Comparison of ENCODE assay signal across 19 cellular contexts in the genomic region with DNA sequence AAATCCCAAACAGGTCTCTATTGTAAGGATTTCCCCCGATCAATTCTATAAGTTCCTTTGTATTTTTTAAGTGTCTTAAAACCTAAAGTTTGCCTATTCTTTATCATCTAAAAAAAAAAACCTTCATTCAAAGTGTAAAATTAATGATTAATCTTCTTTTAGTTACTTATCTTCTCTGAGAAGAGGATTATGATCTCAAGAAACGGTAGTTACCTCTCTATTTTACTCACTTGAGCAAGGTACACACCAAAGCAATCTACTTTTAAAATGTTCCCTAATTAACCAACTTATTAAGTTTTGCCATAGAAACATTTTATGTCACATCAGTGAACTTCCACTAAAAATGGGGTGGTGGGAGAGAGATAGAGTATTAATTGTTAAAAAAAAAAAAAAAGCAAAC. TPM values are rescaled to one million over a fixed set of nuclear protein-coding genes. Genes with fewer than 3 reads are reported as not detected.
DNase-seq lines count a peak whose midpoint lies in the region; ATAC-seq, FAIRE-seq and TF ChIP-seq lines count a peak whose summit lies in the region.
"Had no signal": no experiment of that assay in that cellular context is flagged by ENCODE, and none has a peak within 500 bp of the region (broad histone marks: within the 10 kb centered on the region; RNA-seq: fewer than 3 reads in every experiment).

No MANE protein-coding gene starts in this region.

- H3K4me1 ChIP-seq in GM23338 (ENCODE audit: insufficient read depth), result no peaks in the 10 kb centered on the region
- H3K4me1 ChIP-seq: Caco-2, HAP-1 had no signal

- no peaks in the 10 kb centered on the region for H3K27me3 Mint-ChIP-seq in nephron (ENCODE audit: low read depth)
- peaks cover 4% of the 10 kb centered on the region for H3K27me3 Mint-ChIP-seq in GM23338 (ENCODE audit: insufficient read depth, low read depth, poor library complexity)
- H3K27me3 Mint-ChIP-seq: CD4-positive, alpha-beta T cell had no signal

- no peak overlapping the region for H3K4me2 ChIP-seq in GM23338

- H3K36me3 ChIP-seq in GM23338 (ENCODE audit: insufficient read depth), result no peaks in the 10 kb centered on the region
- H3K36me3 ChIP-seq: HAP-1 had no signal

- no peaks in the 10 kb centered on the region for H3K9me2 ChIP-seq in GM23338 (ENCODE audit: insufficient read depth)

- DNase-seq in D721Med (ENCODE audit: insufficient read length, low spot score) (no peak), GM23338 (ENCODE audit: low spot score) (no peak), DMS79 (lab: John Stamatoyannopoulos, UW) (no peak), amygdala (lab: John Stamatoyannopoulos, UW) (no peak)
- DNase-seq: AML-193; Caco-2; CD4-positive, alpha-beta T cell; DMS153; DMS79 treated with DMSO at 0.1 percent for 48 hours; GF-D8; IMR-90 had no signal

- ATAC-seq in GM19463 (IDR thresholded peaks at IDR 0.05; ENCODE audit: unreplicated experiment), result peak; percentile 47
- ATAC-seq in GM23338, result no peak
- ATAC-seq: K562 had no signal

- H3K27ac ChIP-seq in VCaP (peak overlapping the region; percentile 8; the same call in 1 of the 2 replicates), GM23338 (ENCODE audit: low read depth) (no peak overlapping the region)
- H3K27ac ChIP-seq: C4-2B, HL-60 had no signal

- no peaks in the 10 kb centered on the region for H3K79me2 ChIP-seq in GM23338 (replicated peaks; ENCODE audit: insufficient read depth)

- TF ChIP-seq CTCF in D721Med (IDR thresholded peaks at IDR 0.05; ENCODE audit: insufficient read depth, missing control alignments) (no peak), VCaP (conservative IDR thresholded peaks at IDR 0.05) (no peak), nephron (IDR thresholded peaks at IDR 0.05; ENCODE audit: unreplicated experiment in 3 of 3) (no peak), GM23338 (conservative IDR thresholded peaks at IDR 0.05; ENCODE audit: low read depth in 2 of 2) (no peak)

- H3K27me3 ChIP-seq in GM23338 (ENCODE audit: insufficient read depth), result no peaks in the 10 kb centered on the region

- FAIRE-seq in D721Med (lab: Jason Lieb, UNC), result peak; percentile 77
- FAIRE-seq: H1, K562 had no signal

- no peaks in the 10 kb centered on the region for H3F3A ChIP-seq in GM23338 (replicated peaks; ENCODE audit: low read depth)

- H2AFZ ChIP-seq in GM23338, result no peak overlapping the region

- H3K27ac Mint-ChIP-seq in nephron (peak overlapping the region in 2 of 3 experiments; percentile 1 to 38), GM23338 (no peak overlapping the region)
- H3K27ac Mint-ChIP-seq: CD4-positive, alpha-beta T cell had no signal

- H3K4me1 Mint-ChIP-seq in nephron (no peaks in the 10 kb centered on the region), GM23338 (peaks cover 8% of the 10 kb centered on the region; the same call in 2 of the 3 replicates)

- H3K4me3 ChIP-seq in GM23338, result no peak overlapping the region
- H3K4me3 ChIP-seq: HAP-1, K562 had no signal

- no peak overlapping the region for H3K4me3 Mint-ChIP-seq in nephron
- no peak overlapping the region for H3K4me3 Mint-ChIP-seq in GM23338
- H3K4me3 Mint-ChIP-seq: CD4-positive, alpha-beta T cell had no signal

- H3K9me3 Mint-ChIP-seq in nephron (no peaks in the 10 kb centered on the region), GM23338 (no peaks in the 10 kb centered on the region)
- H3K9me3 Mint-ChIP-seq: CD4-positive, alpha-beta T cell had no signal

- no peaks in the 10 kb centered on the region for H3K36me3 Mint-ChIP-seq in nephron (ENCODE audit: low read depth)
- no peaks in the 10 kb centered on the region for H3K36me3 Mint-ChIP-seq in GM23338 (ENCODE audit: low read depth)

- H4K20me1 ChIP-seq in GM23338 (replicated peaks; ENCODE audit: insufficient read depth), result no peaks in the 10 kb centered on the region

TF ChIP-seq in GM23338, 12 proteins besides CTCF, POLR2A, EP300 and RAD21 (continues in another document):
- TF ChIP-seq ETS1 (IDR thresholded peaks at IDR 0.05) (no peak), ZNF114 (CRISPR knock-in tag; IDR thresholded peaks at IDR 0.05) (no peak), ZNF462 (CRISPR knock-in tag; IDR thresholded peaks at IDR 0.05) (no peak), JUNB (IDR thresholded peaks at IDR 0.05; ENCODE audit: unreplicated experiment) (no peak), EZH2phosphoT487 (IDR thresholded peaks at IDR 0.05; ENCODE audit: unreplicated experiment) (no peak)

RNA-seq across cellular contexts. Expression of gene GALNT7, which starts 15.2 kb away (rescaled TPM):
- 64.2 and 72.2 TPM in 2 replicates for total RNA-seq in GM23338 (2014; rRNA removed; shearing (Covaris generic))
- 28.9 and 31.8 TPM in 2 replicates for polyA plus RNA-seq in GM23338 (2016; fragmentation: Nextera tagmentation; extraction: Ambion mirVana)
